ENCODE assay signal across 17 cellular contexts in the genomic region with DNA sequence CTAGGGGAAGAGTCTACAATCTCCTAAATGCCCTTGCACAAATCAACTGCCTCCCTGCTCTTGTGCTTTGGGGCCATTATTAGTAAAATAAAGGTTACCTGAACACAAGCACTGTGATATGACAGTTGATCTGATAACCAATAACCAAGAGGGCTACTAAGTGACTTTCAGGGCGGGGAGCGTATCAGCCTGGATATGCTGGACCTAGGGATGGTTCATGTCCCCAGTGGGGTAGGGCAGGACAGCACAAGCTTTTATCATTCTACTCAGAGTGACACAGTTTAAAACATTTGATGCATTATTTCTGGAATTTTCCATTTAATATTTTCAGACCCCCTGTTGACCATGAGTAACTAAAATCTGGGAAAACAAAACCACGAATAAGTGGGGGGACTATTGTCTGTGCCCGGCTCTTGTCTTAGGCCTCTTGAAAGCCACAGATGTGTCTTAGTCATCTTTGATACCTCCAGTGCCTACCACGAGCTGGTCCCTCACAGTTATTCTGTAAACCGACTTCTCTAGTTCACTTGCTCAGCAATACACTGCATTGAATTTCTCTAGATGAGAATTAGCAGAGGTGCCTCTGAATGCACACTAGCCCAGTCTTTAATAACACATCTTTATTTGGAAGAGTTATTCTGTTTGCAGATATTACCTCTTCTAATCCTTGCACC.
DNase-seq lines count a peak whose midpoint lies in the region; ATAC-seq, FAIRE-seq and TF ChIP-seq lines count a peak whose summit lies in the region.
"Had no signal": no experiment of that assay in that cellular context is flagged by ENCODE, and none has a peak within 500 bp of the region (broad histone marks: within the 10 kb centered on the region; RNA-seq: fewer than 3 reads in every experiment).

No MANE protein-coding gene starts in this region.

- H4K20me1 ChIP-seq in HepG2 (ENCODE audit: insufficient read depth, low read length): no peaks in the 10 kb centered on the region

- H3K9me3 ChIP-seq in HepG2 (ENCODE audit: low read length): no peaks in the 10 kb centered on the region
- no peaks in the 10 kb centered on the region for H3K9me3 ChIP-seq in right lobe of liver
- H3K9me3 ChIP-seq in endodermal cell (ENCODE audit: control insufficient read depth, low read length): no peaks in the 10 kb centered on the region
- H3K9me3 ChIP-seq: A549, BE2C had no signal

- ATAC-seq in HepG2 (no peak), right lobe of liver (no peak), GM18505 (IDR thresholded peaks at IDR 0.05; ENCODE audit: unreplicated experiment) (no peak)
- ATAC-seq: A549 had no signal

- BruUV-seq in HepG2 (replicated peaks; lab: Mats Ljungman, UMichigan): no TSS peak

- in situ Hi-C loops in HepG2 (cut with HindIII; ENCODE audit: extremely low pct_ligation_motif_present, low pct_unique_long_range_greater_than_20kb): no loop called here
- in situ Hi-C loops in G401 (cut with HindIII; ENCODE audit: low sequenced_read_pairs): no loop called here

- H3K27me3 ChIP-seq in HepG2 (ENCODE audit: control insufficient read depth in 1 of 2, insufficient read depth in 2 of 2, low read length in 2 of 2): no peaks in the 10 kb centered on the region
- H3K27me3 ChIP-seq in right lobe of liver: no peaks in the 10 kb centered on the region
- H3K27me3 ChIP-seq in endodermal cell (ENCODE audit: control insufficient read depth, insufficient read depth, low read length, poor library complexity, severe bottlenecking): no peaks in the 10 kb centered on the region
- H3K27me3 ChIP-seq: BE2C had no signal

- TF ChIP-seq POLR2A in HepG2 (IDR thresholded peaks at IDR 0.05; ENCODE audit: insufficient read depth in 1 of 2, low read depth in 2 of 2, low read length in 2 of 2) (no peak), right lobe of liver (IDR thresholded peaks at IDR 0.05) (no peak), GM18505 (IDR thresholded peaks at IDR 0.05; ENCODE audit: borderline replicate concordance, extremely low read depth, insufficient read depth, insufficient read length) (no peak)

- H3K79me2 ChIP-seq in HepG2 (ENCODE audit: insufficient read depth, low read length): no peaks in the 10 kb centered on the region

- H3K36me3 Mint-ChIP-seq in endodermal cell (ENCODE audit: low read depth): no peaks in the 10 kb centered on the region
- H3K36me3 Mint-ChIP-seq: CD4-positive, alpha-beta memory T cell had no signal

- H3K4me3 ChIP-seq in HepG2 (replicated peaks in 1 of 3; ENCODE audit: insufficient read depth in 1 of 3, low read depth in 2 of 3, low read length in 3 of 3): no peak overlapping the region
- H3K4me3 ChIP-seq in right lobe of liver: no peak overlapping the region
- H3K4me3 ChIP-seq in endodermal cell (ENCODE audit: low read length): no peak overlapping the region
- H3K4me3 ChIP-seq: A549 had no signal

- TF ChIP-seq RAD21 in HepG2 (CRISPR knock-in tag; IDR thresholded peaks at IDR 0.05): no peak

- no peak overlapping the region for H3K9ac ChIP-seq in HepG2 (ENCODE audit: insufficient read depth, low read depth, low read length)
- no peak overlapping the region for H3K9ac ChIP-seq in endodermal cell (ENCODE audit: extremely low read depth, low read length, poor library complexity, severe bottlenecking)

- H3K36me3 ChIP-seq in HepG2 (replicated peaks in 1 of 2; ENCODE audit: control insufficient read depth in 1 of 2, insufficient read depth in 2 of 2, low read length in 2 of 2) (no peaks in the 10 kb centered on the region), right lobe of liver (no peaks in the 10 kb centered on the region), endodermal cell (ENCODE audit: control insufficient read depth, insufficient read depth, low read length) (no peaks in the 10 kb centered on the region)
- H3K36me3 ChIP-seq: BE2C had no signal

- H3K27ac ChIP-seq in HepG2 (ENCODE audit: extremely low read length, insufficient read depth, low read length) (no peak overlapping the region), right lobe of liver (no peak overlapping the region), endodermal cell (ENCODE audit: low read depth, low read length) (no peak overlapping the region)
- H3K27ac ChIP-seq: A549, C4-2B had no signal

- WGBS in HepG2 (ENCODE audit: low lambda C conversion rate): 83% methylated on average over 6 of the region's 6 CpGs
- 69% methylated on average over 5 of the region's 6 CpGs for WGBS in right lobe of liver (ENCODE audit: insufficient coverage, low coverage, low lambda C conversion rate, missing lambda C conversion rate)
- 87 to 93% methylated on average over 6 of the region's 6 CpGs for WGBS in endodermal cell (ENCODE audit: insufficient coverage in 1 of 2, insufficient read length in 1 of 2), 2 experiments

- no peak for TF ChIP-seq EP300 in HepG2 (IDR thresholded peaks at IDR 0.05; ENCODE audit: low read depth in 2 of 2, low read length in 2 of 2)
- no peak for TF ChIP-seq EP300 in HepG2 (CRISPR knock-in tag; IDR thresholded peaks at IDR 0.05; ENCODE audit: borderline replicate concordance)

- no peak for TF ChIP-seq CTCF in HepG2 (CRISPR knock-in tag; IDR thresholded peaks at IDR 0.05)
- no peak for TF ChIP-seq CTCF in right lobe of liver (IDR thresholded peaks at IDR 0.05)
- TF ChIP-seq CTCF in endodermal cell (conservative IDR thresholded peaks at IDR 0.05): no peak

- POLR2A ChIA-PET in HepG2 (lab: Yijun Ruan, JAX): interaction anchor here (0.6 to 1.0 kb wide), 4 partner anchors 8 to 103 kb away, joined by 3 to 7 read pairs (median 3); no protein-coding TSS in a partner anchor

- H3K4me3 Mint-ChIP-seq in endodermal cell: no peak overlapping the region
- H3K4me3 Mint-ChIP-seq: CD4-positive, alpha-beta memory T cell; H9 had no signal

- intact Hi-C loops in HepG2 (cut with micrococcal nuclease; ENCODE audit: unreplicated experiment): no loop called here
- intact Hi-C loops in right lobe of liver (cut with DNase I): no loop called here

- no peak for DNase-seq in HepG2 (ENCODE audit: low spot score)
- DNase-seq in right lobe of liver: no peak
- DNase-seq in endodermal cell: peak; percentile 13
- peak; percentile 20 for DNase-seq in renal cortical epithelial cell (ENCODE audit: low read depth)
- DNase-seq in G401 (ENCODE audit: low spot score): no peak
- DNase-seq in stimulated activated naive CD4-positive, alpha-beta T cell treated with Interleukin-2 at 50 U/mL for 16 hours (lab: John Stamatoyannopoulos, UW): no peak
- DNase-seq: BE2C; CD4-positive, alpha-beta memory T cell; DMS79; GOT3; H9 had no signal

- H3K27ac Mint-ChIP-seq in endodermal cell: no peak overlapping the region
- H3K27ac Mint-ChIP-seq: CD4-positive, alpha-beta memory T cell; H9 had no signal

- H3K4me1 ChIP-seq in HepG2 (ENCODE audit: insufficient read depth, low read length): peaks cover 62% of the 10 kb centered on the region
- H3K4me1 ChIP-seq in right lobe of liver: peaks cover 0 to 37% (median 18%) of the 10 kb centered on the region in 4 donors
- H3K4me1 ChIP-seq in endodermal cell (ENCODE audit: control insufficient read depth, insufficient read depth, low read length): no peaks in the 10 kb centered on the region
- H3K4me1 ChIP-seq: A549, BE2C had no signal

- peaks cover 2% of the 10 kb centered on the region for H3K27me3 Mint-ChIP-seq in endodermal cell (ENCODE audit: insufficient read depth)
- H3K27me3 Mint-ChIP-seq: CD4-positive, alpha-beta memory T cell had no signal

- CTCF ChIA-PET in HepG2 (lab: Yijun Ruan, JAX; ENCODE audit: low intra/inter-chr PET ratio, low total read pairs): no interaction called here

- no peak overlapping the region for H2AFZ ChIP-seq in HepG2 (ENCODE audit: low read length)

- FAIRE-seq in HepG2 (lab: Jason Lieb, UNC): no peak
- FAIRE-seq: A549, G401.6, GM12891, GM19239 had no signal

- no peaks in the 10 kb centered on the region for H3K9me3 Mint-ChIP-seq in endodermal cell
- H3K9me3 Mint-ChIP-seq: CD4-positive, alpha-beta memory T cell; H9 had no signal

- H3K4me2 ChIP-seq in HepG2 (ENCODE audit: low read depth, low read length): no peak overlapping the region
- H3K4me2 ChIP-seq: A549 had no signal

- H3K4me1 Mint-ChIP-seq in endodermal cell: peaks cover 12% of the 10 kb centered on the region
- H3K4me1 Mint-ChIP-seq: CD4-positive, alpha-beta memory T cell had no signal

TF ChIP-seq in HepG2, 621 proteins besides CTCF, POLR2A, EP300 and RAD21 (continues in another document):
- TF ChIP-seq, protein P1, sequence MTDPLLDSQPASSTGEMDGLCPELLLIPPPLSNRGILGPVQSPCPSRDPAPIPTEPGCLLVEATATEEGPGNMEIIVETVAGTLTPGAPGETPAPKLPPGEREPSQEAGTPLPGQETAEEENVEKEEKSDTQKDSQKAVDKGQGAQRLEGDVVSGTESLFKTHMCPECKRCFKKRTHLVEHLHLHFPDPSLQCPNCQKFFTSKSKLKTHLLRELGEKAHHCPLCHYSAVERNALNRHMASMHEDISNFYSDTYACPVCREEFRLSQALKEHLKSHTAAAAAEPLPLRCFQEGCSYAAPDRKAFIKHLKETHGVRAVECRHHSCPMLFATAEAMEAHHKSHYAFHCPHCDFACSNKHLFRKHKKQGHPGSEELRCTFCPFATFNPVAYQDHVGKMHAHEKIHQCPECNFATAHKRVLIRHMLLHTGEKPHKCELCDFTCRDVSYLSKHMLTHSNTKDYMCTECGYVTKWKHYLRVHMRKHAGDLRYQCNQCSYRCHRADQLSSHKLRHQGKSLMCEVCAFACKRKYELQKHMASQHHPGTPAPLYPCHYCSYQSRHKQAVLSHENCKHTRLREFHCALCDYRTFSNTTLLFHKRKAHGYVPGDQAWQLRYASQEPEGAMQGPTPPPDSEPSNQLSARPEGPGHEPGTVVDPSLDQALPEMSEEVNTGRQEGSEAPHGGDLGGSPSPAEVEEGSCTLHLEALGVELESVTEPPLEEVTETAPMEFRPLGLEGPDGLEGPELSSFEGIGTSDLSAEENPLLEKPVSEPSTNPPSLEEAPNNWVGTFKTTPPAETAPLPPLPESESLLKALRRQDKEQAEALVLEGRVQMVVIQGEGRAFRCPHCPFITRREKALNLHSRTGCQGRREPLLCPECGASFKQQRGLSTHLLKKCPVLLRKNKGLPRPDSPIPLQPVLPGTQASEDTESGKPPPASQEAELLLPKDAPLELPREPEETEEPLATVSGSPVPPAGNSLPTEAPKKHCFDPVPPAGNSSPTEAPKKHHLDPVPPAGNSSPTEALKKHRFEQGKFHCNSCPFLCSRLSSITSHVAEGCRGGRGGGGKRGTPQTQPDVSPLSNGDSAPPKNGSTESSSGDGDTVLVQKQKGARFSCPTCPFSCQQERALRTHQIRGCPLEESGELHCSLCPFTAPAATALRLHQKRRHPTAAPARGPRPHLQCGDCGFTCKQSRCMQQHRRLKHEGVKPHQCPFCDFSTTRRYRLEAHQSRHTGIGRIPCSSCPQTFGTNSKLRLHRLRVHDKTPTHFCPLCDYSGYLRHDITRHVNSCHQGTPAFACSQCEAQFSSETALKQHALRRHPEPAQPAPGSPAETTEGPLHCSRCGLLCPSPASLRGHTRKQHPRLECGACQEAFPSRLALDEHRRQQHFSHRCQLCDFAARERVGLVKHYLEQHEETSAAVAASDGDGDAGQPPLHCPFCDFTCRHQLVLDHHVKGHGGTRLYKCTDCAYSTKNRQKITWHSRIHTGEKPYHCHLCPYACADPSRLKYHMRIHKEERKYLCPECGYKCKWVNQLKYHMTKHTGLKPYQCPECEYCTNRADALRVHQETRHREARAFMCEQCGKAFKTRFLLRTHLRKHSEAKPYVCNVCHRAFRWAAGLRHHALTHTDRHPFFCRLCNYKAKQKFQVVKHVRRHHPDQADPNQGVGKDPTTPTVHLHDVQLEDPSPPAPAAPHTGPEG (CRISPR knock-in tag; IDR thresholded peaks at IDR 0.05): no peak
- no peak for TF ChIP-seq ZNF136 (CRISPR knock-in tag; IDR thresholded peaks at IDR 0.05; ENCODE audit: low read depth)

Comparison
In these comparisons a context has a peak if more than half of its experiments do, and no peak if none do; other contexts are left out.
1. DNase-seq: peak in endodermal cell (single experiment) and renal cortical epithelial cell (single experiment); none in HepG2 (single experiment), right lobe of liver (0 of 3), G401 (single experiment) and stimulated activated naive CD4-positive, alpha-beta T cell treated with Interleukin-2 at 50 U/mL for 16 hours (single experiment).